18 cellular contexts compared by ENCODE assay signal in genomic region chr3:149815728-149816127, GRCh38. TPM values are rescaled to one million over a fixed set of nuclear protein-coding genes. Genes with fewer than 3 reads are reported as not detected.
DNase-seq lines count a peak whose midpoint lies in the region; FAIRE-seq and TF ChIP-seq lines count a peak whose summit lies in the region.
"Had no signal": no experiment of that assay in that cellular context is flagged by ENCODE, and none has a peak within 500 bp of the region (broad histone marks: within the 10 kb centered on the region; RNA-seq: fewer than 3 reads in every experiment).

No MANE protein-coding gene starts in this region.

- H3K4me1 Mint-ChIP-seq in activated T-cell treated with anti-CD3 and anti-CD28 coated beads, Interleukin-2, amount 50 U/mL, for 24 hours (ENCODE audit: low read depth): peaks cover 68% of the 10 kb centered on the region
- peaks cover 30% of the 10 kb centered on the region for H3K4me1 Mint-ChIP-seq in astrocyte (ENCODE audit: low read depth, unreplicated experiment)
- peaks cover 29% of the 10 kb centered on the region for H3K4me1 Mint-ChIP-seq in mesothelial cell of epicardium
- H3K4me1 Mint-ChIP-seq in HFFc6 (ENCODE audit: low read depth): peaks cover 67% of the 10 kb centered on the region

- no peak overlapping the region for H3K27ac Mint-ChIP-seq in activated T-cell treated with anti-CD3 and anti-CD28 coated beads, Interleukin-2, amount 50 U/mL, for 24 hours
- H3K27ac Mint-ChIP-seq in astrocyte (ENCODE audit: unreplicated experiment) (peak overlapping the region; percentile 23), mesothelial cell of epicardium (no peak overlapping the region), HFFc6 (no peak overlapping the region)
- H3K27ac Mint-ChIP-seq: activated T-helper 2 cell treated with anti-CD3 and anti-CD28 coated beads, Interferon-gamma antibody, Interleukin-2, Interleukin-4, amounts not matched to agents 10 μg/mL and 5 μg/mL and 100 μg/mL, durations not matched to agents 14 hours and 24 hours and 36 hours had no signal

- no peaks in the 10 kb centered on the region for H3K36me3 ChIP-seq in astrocyte (ENCODE audit: insufficient read depth, low read length)
- H3K36me3 ChIP-seq in muscle layer of duodenum (ENCODE audit: control insufficient read depth in 1 of 2, insufficient read depth in 2 of 2, low read length in 2 of 2): peaks cover 0 to 5% of the 10 kb centered on the region in 2 donors
- no peaks in the 10 kb centered on the region for H3K36me3 ChIP-seq in subcutaneous abdominal adipose tissue (ENCODE audit: control insufficient read depth in 5 of 5, insufficient read depth in 5 of 5, low read length in 5 of 5)

- H3K79me2 ChIP-seq in astrocyte (ENCODE audit: insufficient read depth, low read length): peaks cover 67% of the 10 kb centered on the region

- H2AFZ ChIP-seq in astrocyte (ENCODE audit: low read depth, low read length): no peak overlapping the region
- H2AFZ ChIP-seq: parathyroid adenoma had no signal

- H3K4me1 ChIP-seq in astrocyte (ENCODE audit: insufficient read depth, low read length): peaks cover 15% of the 10 kb centered on the region
- H3K4me1 ChIP-seq in muscle layer of duodenum (ENCODE audit: control insufficient read depth in 1 of 2, insufficient read depth in 2 of 2, low read length in 2 of 2): peaks cover 9 to 32% of the 10 kb centered on the region in 2 donors
- H3K4me1 ChIP-seq in subcutaneous abdominal adipose tissue (ENCODE audit: control insufficient read depth in 5 of 5, insufficient read depth in 5 of 5, low read length in 5 of 5): peaks cover 0 to 41% (median 38%) of the 10 kb centered on the region in 5 donors

- no peaks in the 10 kb centered on the region for H3K9me3 ChIP-seq in astrocyte (ENCODE audit: insufficient read depth, low read depth, low read length)
- H3K9me3 ChIP-seq in muscle layer of duodenum (ENCODE audit: control insufficient read depth in 1 of 2, low read length in 2 of 2): no peaks in the 10 kb centered on the region
- no peaks in the 10 kb centered on the region for H3K9me3 ChIP-seq in subcutaneous abdominal adipose tissue (ENCODE audit: control insufficient read depth in 5 of 5, low read length in 5 of 5)

- H3K9me3 Mint-ChIP-seq in activated T-cell treated with anti-CD3 and anti-CD28 coated beads, Interleukin-2, amount 50 U/mL, for 24 hours: no peaks in the 10 kb centered on the region
- H3K9me3 Mint-ChIP-seq in astrocyte (ENCODE audit: unreplicated experiment) (no peaks in the 10 kb centered on the region), mesothelial cell of epicardium (peaks cover 4% of the 10 kb centered on the region), HFFc6 (no peaks in the 10 kb centered on the region)

- no peak for TF ChIP-seq POLR2A in H54 (IDR thresholded peaks at IDR 0.05; ENCODE audit: low read depth, low read length)

- H4K20me1 ChIP-seq in astrocyte (ENCODE audit: insufficient read depth, low read length): peaks cover 64% of the 10 kb centered on the region

- TF ChIP-seq CTCF in astrocyte (IDR thresholded peaks at IDR 0.05; ENCODE audit: insufficient read depth, low read depth, low read length) (no peak), mesothelial cell of epicardium (IDR thresholded peaks at IDR 0.05; ENCODE audit: unreplicated experiment) (no peak), HFFc6 (IDR thresholded peaks at IDR 0.05) (no peak)

- peak overlapping the region; percentile 6 for H3K4me3 Mint-ChIP-seq in activated T-cell treated with anti-CD3 and anti-CD28 coated beads, Interleukin-2, amount 50 U/mL, for 24 hours
- H3K4me3 Mint-ChIP-seq in astrocyte (ENCODE audit: unreplicated experiment): peak overlapping the region; percentile 37
- no peak overlapping the region for H3K4me3 Mint-ChIP-seq in mesothelial cell of epicardium
- no peak overlapping the region for H3K4me3 Mint-ChIP-seq in HFFc6

- FAIRE-seq in astrocyte (lab: Jason Lieb, UNC) (no peak), H54 (lab: Jason Lieb, UNC) (no peak)
- FAIRE-seq: urothelium cell line had no signal

- H3K36me3 Mint-ChIP-seq in activated T-cell treated with anti-CD3 and anti-CD28 coated beads, Interleukin-2, amount 50 U/mL, for 24 hours (ENCODE audit: low read depth): peaks cover 34% of the 10 kb centered on the region
- H3K36me3 Mint-ChIP-seq in astrocyte (ENCODE audit: low read depth, unreplicated experiment) (no peaks in the 10 kb centered on the region), mesothelial cell of epicardium (peaks cover 1% of the 10 kb centered on the region), HFFc6 (ENCODE audit: low read depth) (no peaks in the 10 kb centered on the region)

- DNase-seq in activated T-cell treated with anti-CD3 and anti-CD28 coated beads, Interleukin-2, amount 50 U/mL, for 24 hours: no peak
- no peak for DNase-seq in activated T-cell treated with anti-CD3 and anti-CD28 coated beads, Interleukin-2, amount 50 U/mL, for 1 hour
- DNase-seq in astrocyte (ENCODE audit: low read depth): no peak
- DNase-seq in mesothelial cell of epicardium (ENCODE audit: low spot score in 2 of 2, unreplicated experiment in 2 of 2): no peak
- no peak for DNase-seq in HFFc6
- DNase-seq in H54 (ENCODE audit: insufficient read length, low spot score): no peak
- DNase-seq: activated CD4-positive, alpha-beta T cell treated with anti-CD3 and anti-CD28 coated beads, Interleukin-2, amount 50 U/mL, for 4 hours; effector CD4-positive, alpha-beta T cell; foreskin keratinocyte; mesendoderm; NCI-H2171 treated with DMSO at 0.1 percent for 48 hours had no signal

- no peaks in the 10 kb centered on the region for H3K27me3 Mint-ChIP-seq in activated T-cell treated with anti-CD3 and anti-CD28 coated beads, Interleukin-2, amount 50 U/mL, for 24 hours
- H3K27me3 Mint-ChIP-seq in astrocyte (ENCODE audit: low read depth, unreplicated experiment): no peaks in the 10 kb centered on the region
- no peaks in the 10 kb centered on the region for H3K27me3 Mint-ChIP-seq in mesothelial cell of epicardium (ENCODE audit: low read depth)
- no peaks in the 10 kb centered on the region; the same call in 1 of the 2 replicates for H3K27me3 Mint-ChIP-seq in HFFc6 (ENCODE audit: insufficient read depth)

- H3K27ac ChIP-seq in astrocyte (ENCODE audit: low read depth, low read length): no peak overlapping the region
- H3K27ac ChIP-seq in muscle layer of duodenum (ENCODE audit: low read length): peak overlapping the region; percentile 32
- H3K27ac ChIP-seq in subcutaneous abdominal adipose tissue (ENCODE audit: low read depth, low read length): peak overlapping the region; percentile 13
- H3K27ac ChIP-seq: parathyroid adenoma had no signal

- no peak overlapping the region for H3K4me2 ChIP-seq in astrocyte (ENCODE audit: low read length)

- no peak overlapping the region for H3K9ac ChIP-seq in astrocyte (ENCODE audit: low read length)
- peak overlapping the region in 1 of 5 donors; percentile 7 for H3K9ac ChIP-seq in subcutaneous abdominal adipose tissue (ENCODE audit: low read length in 5 of 5)
- H3K9ac ChIP-seq: parathyroid adenoma had no signal

- H3K27me3 ChIP-seq in astrocyte (ENCODE audit: insufficient read depth, low read length): no peaks in the 10 kb centered on the region
- H3K27me3 ChIP-seq in muscle layer of duodenum (ENCODE audit: low read depth, low read length): no peaks in the 10 kb centered on the region
- no peaks in the 10 kb centered on the region for H3K27me3 ChIP-seq in subcutaneous abdominal adipose tissue (ENCODE audit: control insufficient read depth in 5 of 5, insufficient read depth in 4 of 5, low read length in 5 of 5)
- H3K27me3 ChIP-seq: foreskin keratinocyte had no signal

- H3K4me3 ChIP-seq in astrocyte (ENCODE audit: insufficient read depth, low read depth, low read length) (no peak overlapping the region), muscle layer of duodenum (ENCODE audit: low read depth in 1 of 2, low read length in 2 of 2) (peak overlapping the region in 1 of 2 donors; percentile 1), subcutaneous abdominal adipose tissue (ENCODE audit: low read depth in 1 of 5, low read length in 5 of 5) (peak overlapping the region in 2 of 5 donors; percentile 4 to 24)

RNA-seq across cellular contexts. Expression of gene RNF13, which starts 2.7 kb away (rescaled TPM):
- 44.2 and 49.9 TPM in 2 replicates for total RNA-seq in astrocyte
- 29.8 to 38.0 TPM (median 30.9 TPM) in 3 replicates for total RNA-seq in mesothelial cell of epicardium
- 10 to 100 TPM; 20.5 to 33.7 (median 25.7) TPM for total RNA-seq in HFFc6 (2021; fragmentation: NEBNext Ultra II Directional; extraction: Animal tissue kit (Norgen Biotek cat#: 25700))

RNA-seq across cellular contexts. Expression of gene ANKUB1, which starts 23.4 kb away (rescaled TPM):
- total RNA-seq in astrocyte: not detected in 2 replicates
- 0.13 to 0.34 TPM in 2 of 3 replicates, not detected in the other for total RNA-seq in mesothelial cell of epicardium
- not detected for total RNA-seq in HFFc6 (2021; fragmentation: NEBNext Ultra II Directional; extraction: Animal tissue kit (Norgen Biotek cat#: 25700))
- total RNA-seq: A172; activated T-helper 2 cell treated with anti-CD3 and anti-CD28 coated beads, Interferon-gamma antibody, Interleukin-2, Interleukin-4, amounts not matched to agents 10 μg/mL and 5 μg/mL and 100 μg/mL, durations not matched to agents 14 hours and 24 hours and 36 hours; G401 had no signal

Comparison
In these comparisons a context has a peak if more than half of its experiments do, and no peak if none do; other contexts are left out.
1. H3K4me3 Mint-ChIP-seq: peak in activated T-cell treated with anti-CD3 and anti-CD28 coated beads, Interleukin-2, amount 50 U/mL, for 24 hours (single experiment) and astrocyte (single experiment); none in mesothelial cell of epicardium (single experiment) and HFFc6 (single experiment).